Comparison of ENCODE assay signal across 1 cellular context in genomic region chr9:132615822-132616221, GRCh38.
TF ChIP-seq lines count a peak whose summit lies in the region.

No MANE protein-coding gene starts in this region.

TF ChIP-seq in H1, 55 proteins besides CTCF, POLR2A, EP300 and RAD21:
- TF ChIP-seq HDAC2 (IDR thresholded peaks at IDR 0.05; ENCODE audit: borderline replicate concordance in 1 of 2, low read depth in 2 of 2, low read length in 2 of 2) = no peak
- no peak for TF ChIP-seq ATF2 (IDR thresholded peaks at IDR 0.05; ENCODE audit: low read length)
- no peak for TF ChIP-seq SP2 (IDR thresholded peaks at IDR 0.05; ENCODE audit: low read length)
- no peak for TF ChIP-seq TBP (IDR thresholded peaks at IDR 0.05; ENCODE audit: low read depth, low read length)
- no peak for TF ChIP-seq TAF7 (optimal IDR thresholded peaks at IDR 0.05; ENCODE audit: borderline replicate concordance, low read depth, low read length)
- TF ChIP-seq SIX5 (IDR thresholded peaks at IDR 0.05; ENCODE audit: low read depth, low read length) = no peak
- TF ChIP-seq SAP30 (IDR thresholded peaks at IDR 0.05; ENCODE audit: insufficient read depth, insufficient replicate concordance, low read length) = no peak
- no peak for TF ChIP-seq CBX8 (IDR thresholded peaks at IDR 0.05; ENCODE audit: borderline replicate concordance, low read depth, low read length)
- no peak for TF ChIP-seq BCL11A (IDR thresholded peaks at IDR 0.05; ENCODE audit: low read depth in 2 of 2, low read length in 2 of 2)
- TF ChIP-seq EZH2 (IDR thresholded peaks at IDR 0.05; ENCODE audit: low read depth, low read length, severe bottlenecking) = no peak
- TF ChIP-seq SIRT6 (IDR thresholded peaks at IDR 0.05; ENCODE audit: low read length) = no peak
- TF ChIP-seq KDM1A (IDR thresholded peaks at IDR 0.05; ENCODE audit: borderline replicate concordance, low read length) = no peak
- TF ChIP-seq ZNF274 (IDR thresholded peaks at IDR 0.05; ENCODE audit: borderline replicate concordance, extremely low read depth, low read length) = no peak
- TF ChIP-seq BRCA1 (IDR thresholded peaks at IDR 0.05; ENCODE audit: low read depth, low read length) = no peak
- no peak for TF ChIP-seq NRF1 (IDR thresholded peaks at IDR 0.05; ENCODE audit: low read depth, low read length)
- TF ChIP-seq EGR1 (IDR thresholded peaks at IDR 0.05; ENCODE audit: borderline replicate concordance, low read depth, low read length) = no peak
- TF ChIP-seq TCF12 (IDR thresholded peaks at IDR 0.05; ENCODE audit: low read depth, low read length) = no peak
